Comparison of ENCODE assay signal across 2 cellular contexts in genomic region chr17:56819030-56819429, GRCh38.
TF ChIP-seq lines count a peak whose summit lies in the region.

No MANE protein-coding gene starts in this region.

TF ChIP-seq in HEK293, 187 proteins besides CTCF, POLR2A, EP300 and RAD21:
- TF ChIP-seq ZNF391 (tag by site-specific recombination; IDR thresholded peaks at IDR 0.05; ENCODE audit: borderline replicate concordance, low read depth) (no peak), ZNF132 (tag by site-specific recombination; IDR thresholded peaks at IDR 0.05; ENCODE audit: borderline replicate concordance) (no peak), ZNF623 (tag by site-specific recombination; IDR thresholded peaks at IDR 0.05) (peak; percentile 96)
- TF ChIP-seq, protein P1, sequence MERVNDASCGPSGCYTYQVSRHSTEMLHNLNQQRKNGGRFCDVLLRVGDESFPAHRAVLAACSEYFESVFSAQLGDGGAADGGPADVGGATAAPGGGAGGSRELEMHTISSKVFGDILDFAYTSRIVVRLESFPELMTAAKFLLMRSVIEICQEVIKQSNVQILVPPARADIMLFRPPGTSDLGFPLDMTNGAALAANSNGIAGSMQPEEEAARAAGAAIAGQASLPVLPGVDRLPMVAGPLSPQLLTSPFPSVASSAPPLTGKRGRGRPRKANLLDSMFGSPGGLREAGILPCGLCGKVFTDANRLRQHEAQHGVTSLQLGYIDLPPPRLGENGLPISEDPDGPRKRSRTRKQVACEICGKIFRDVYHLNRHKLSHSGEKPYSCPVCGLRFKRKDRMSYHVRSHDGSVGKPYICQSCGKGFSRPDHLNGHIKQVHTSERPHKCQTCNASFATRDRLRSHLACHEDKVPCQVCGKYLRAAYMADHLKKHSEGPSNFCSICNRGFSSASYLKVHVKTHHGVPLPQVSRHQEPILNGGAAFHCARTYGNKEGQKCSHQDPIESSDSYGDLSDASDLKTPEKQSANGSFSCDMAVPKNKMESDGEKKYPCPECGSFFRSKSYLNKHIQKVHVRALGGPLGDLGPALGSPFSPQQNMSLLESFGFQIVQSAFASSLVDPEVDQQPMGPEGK (tag by site-specific recombination; IDR thresholded peaks at IDR 0.05): no peak

TF ChIP-seq in SK-N-SH, 30 proteins besides CTCF, POLR2A, EP300 and RAD21:
- TF ChIP-seq TEAD4 (IDR thresholded peaks at IDR 0.05; ENCODE audit: borderline replicate concordance, insufficient read depth) (no peak), EZH2phosphoT487 (IDR thresholded peaks at IDR 0.05; ENCODE audit: borderline replicate concordance, low read depth) (no peak), JUND (IDR thresholded peaks at IDR 0.05) (no peak), GABPA (IDR thresholded peaks at IDR 0.05; ENCODE audit: low read depth) (no peak), NFIC (IDR thresholded peaks at IDR 0.05; ENCODE audit: borderline replicate concordance) (no peak), YY1 (IDR thresholded peaks at IDR 0.05; ENCODE audit: low read depth) (no peak)
